8 cellular contexts compared by ENCODE assay signal in genomic region chr19:46856062-46857022, GRCh38. TPM values are rescaled to one million over a fixed set of nuclear protein-coding genes. Genes with fewer than 3 reads are reported as not detected.
DNase-seq lines count a peak whose midpoint lies in the region; ATAC-seq and TF ChIP-seq lines count a peak whose summit lies in the region.

No MANE protein-coding gene starts in this region.

- H3K27me3 ChIP-seq in HL-60 (ENCODE audit: insufficient read depth, poor library complexity, severe bottlenecking) (no peaks in the 10 kb centered on the region), NT2/D1 (ENCODE audit: insufficient read depth, insufficient read length) (no peaks in the 10 kb centered on the region), endocrine pancreas (ENCODE audit: control insufficient read depth, insufficient read depth, low read length) (no peaks in the 10 kb centered on the region), mesendoderm (ENCODE audit: insufficient read depth, low read length, poor library complexity) (no peaks in the 10 kb centered on the region)

- H3K18ac ChIP-seq in mesendoderm (ENCODE audit: low read length), result no peak overlapping the region

- no peak overlapping the region for H2BK15ac ChIP-seq in mesendoderm (replicated peaks; ENCODE audit: low read depth)

- in situ Hi-C loops in ACHN (cut with HindIII; ENCODE audit: low pct_ligation_motif_present, low pct_unique_long_range_greater_than_20kb, low sequenced_read_pairs), result no loop called here

- H4K5ac ChIP-seq in mesendoderm (ENCODE audit: low read length), result no peak overlapping the region

- no peaks in the 10 kb centered on the region for H3K79me1 ChIP-seq in mesendoderm (ENCODE audit: low read length)

- WGBS in mesendoderm (ENCODE audit: extremely low coverage, insufficient coverage, low lambda C conversion rate), result no CpG with 5 or more reads among the region's 41 CpGs

- no peak overlapping the region for H3K23ac ChIP-seq in mesendoderm (ENCODE audit: low read length)

- peak; percentile 76 for TF ChIP-seq CTCF in HL-60 (IDR thresholded peaks at IDR 0.05; ENCODE audit: insufficient read depth, low read length)

- H3K4me3 ChIP-seq in HL-60 (replicated peaks; ENCODE audit: insufficient read depth, low read length) (peak overlapping the region; percentile 43), NT2/D1 (ENCODE audit: insufficient read length, low read depth) (no peak overlapping the region), endocrine pancreas (ENCODE audit: control insufficient read depth, insufficient read depth, low read length) (no peak overlapping the region), mesendoderm (ENCODE audit: low read length) (no peak overlapping the region)

- H3K36me3 ChIP-seq in NT2/D1 (ENCODE audit: insufficient read depth, insufficient read length, low read length) (no peaks in the 10 kb centered on the region), endocrine pancreas (ENCODE audit: control insufficient read depth, insufficient read depth, low read length) (no peaks in the 10 kb centered on the region), mesendoderm (ENCODE audit: control insufficient read depth, insufficient read depth, low read length) (no peaks in the 10 kb centered on the region)

- no peak overlapping the region for H4K8ac ChIP-seq in mesendoderm (ENCODE audit: low read depth, low read length)

- peak overlapping the region; percentile 50 for H3K56ac ChIP-seq in mesendoderm (ENCODE audit: low read length)

- H3K4ac ChIP-seq in mesendoderm (ENCODE audit: low read depth, low read length), result no peak overlapping the region

- H3K9ac ChIP-seq in NT2/D1 (ENCODE audit: insufficient read length, low read depth), result peak overlapping the region; percentile 42
- peak overlapping the region; percentile 60 for H3K9ac ChIP-seq in endocrine pancreas (ENCODE audit: control insufficient read depth, insufficient read depth, low read length)
- H3K9ac ChIP-seq in mesendoderm (ENCODE audit: low read length), result peak overlapping the region; percentile 35

- H2AK5ac ChIP-seq in mesendoderm (ENCODE audit: low read length), result peak overlapping the region; percentile 22

- H3K4me2 ChIP-seq in mesendoderm (ENCODE audit: low read length), result no peak overlapping the region

- H2BK120ac ChIP-seq in mesendoderm (ENCODE audit: low read depth, low read length), result no peak overlapping the region

- peaks cover under 1% of the 10 kb centered on the region for H3K79me2 ChIP-seq in mesendoderm (ENCODE audit: control insufficient read depth, insufficient read depth, low read length)

- no peak overlapping the region for H2BK5ac ChIP-seq in mesendoderm (ENCODE audit: low read length)

- peak; percentile 93 for DNase-seq in ACHN
- DNase-seq in HL-60 (ENCODE audit: low read depth in 1 of 2, low spot score in 1 of 2), result peak; percentile 91 to 96
- DNase-seq in NT2/D1 (ENCODE audit: low read depth, low spot score), result peak; percentile 78
- DNase-seq in activated CD8-positive, alpha-beta memory T cell treated with anti-CD3 and anti-CD28 coated beads, Interleukin-2, amount 50 U/mL, for 1 hour (ENCODE audit: extremely low read depth), result peak; percentile 79
- DNase-seq in mesendoderm, result peak; percentile 96
- peak; percentile 83 for DNase-seq in stimulated activated CD8-positive, alpha-beta memory T cell treated with anti-CD3 and anti-CD28 coated beads, Interleukin-15, amount 100 ng/mL, for 1 hour (ENCODE audit: low read depth)

- ATAC-seq in GM18868 (IDR thresholded peaks at IDR 0.05; ENCODE audit: unreplicated experiment), result peak; percentile 41

- no peaks in the 10 kb centered on the region for H3K9me3 ChIP-seq in NT2/D1 (ENCODE audit: insufficient read depth, low read length)
- H3K9me3 ChIP-seq in endocrine pancreas (ENCODE audit: control insufficient read depth, low read length), result no peaks in the 10 kb centered on the region

- H3K4me1 ChIP-seq in NT2/D1 (ENCODE audit: insufficient read depth, insufficient read length), result peaks cover 4% of the 10 kb centered on the region
- no peaks in the 10 kb centered on the region for H3K4me1 ChIP-seq in endocrine pancreas (ENCODE audit: control insufficient read depth, insufficient read depth, low read length)
- no peaks in the 10 kb centered on the region for H3K4me1 ChIP-seq in mesendoderm (ENCODE audit: control insufficient read depth, low read depth, low read length)

- peak overlapping the region; percentile 57 for H3K27ac ChIP-seq in HL-60 (replicated peaks)
- H3K27ac ChIP-seq in mesendoderm (ENCODE audit: low read depth, low read length), result no peak overlapping the region

RNA-seq across cellular contexts. Expression of gene ARHGAP35, which starts 4.5 kb away (rescaled TPM):
- 35.2 TPM for polyA plus RNA-seq in mesendoderm (2013, experiment 1 of 2)
- 35.5 TPM for polyA plus RNA-seq in mesendoderm (2013, experiment 2 of 2)

RNA-seq across cellular contexts. Expression of gene AP2S1, which starts 5.7 kb away (rescaled TPM):
- 166 TPM for polyA plus RNA-seq in mesendoderm (2013, experiment 1 of 2)
- polyA plus RNA-seq in mesendoderm (2013, experiment 2 of 2), result 156 TPM
